ENCODE assay signal across 25 cellular contexts in the genomic region with DNA sequence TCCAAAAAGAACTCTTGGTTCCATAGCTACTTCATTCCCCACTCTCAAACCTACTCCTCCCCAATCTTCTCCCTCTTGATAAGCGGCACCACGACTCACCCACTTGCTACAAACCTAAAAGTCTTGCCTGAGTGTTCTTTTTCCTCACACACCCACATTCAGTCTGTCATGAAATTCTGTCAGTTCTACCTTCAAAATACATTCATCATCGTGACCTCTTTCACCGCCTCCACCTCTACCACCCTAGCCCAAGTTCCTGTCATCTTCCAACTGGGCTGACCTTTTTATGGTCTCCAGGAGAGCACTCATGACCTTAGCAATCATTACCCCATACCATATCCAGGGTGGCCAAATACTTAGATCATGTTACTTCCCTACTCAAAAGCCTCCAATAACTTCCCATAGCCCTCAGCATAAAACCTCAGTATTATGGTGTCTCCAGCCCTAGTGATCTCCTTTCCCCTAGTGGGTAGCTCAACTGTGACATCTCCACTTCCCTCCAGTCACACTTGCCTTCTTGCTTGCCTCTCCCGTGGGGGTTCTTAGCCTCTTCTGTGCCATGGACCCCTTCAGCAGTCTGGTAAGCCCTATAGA.
A peak's percentile ranks its signal among the peaks of the same experiment; 100 is the strongest.
DNase-seq lines count a peak whose midpoint lies in the region; ATAC-seq and TF ChIP-seq lines count a peak whose summit lies in the region.
"Had no signal": no experiment of that assay in that cellular context is flagged by ENCODE, and none has a peak within 500 bp of the region (broad histone marks: within the 10 kb centered on the region; RNA-seq: fewer than 3 reads in every experiment).

No MANE protein-coding gene starts in this region.

- no peak overlapping the region for H3K4me3 ChIP-seq in colonic mucosa
- H3K4me3 ChIP-seq: BLaER1 had no signal

- H3K4me1 Mint-ChIP-seq in activated CD4-positive, alpha-beta T cell treated with anti-CD3 and anti-CD28 coated beads for 36 hours = peaks cover 8% of the 10 kb centered on the region
- H3K4me1 Mint-ChIP-seq in central memory CD8-positive, alpha-beta T cell = peaks cover 8% of the 10 kb centered on the region
- H3K4me1 Mint-ChIP-seq in stimulated activated naive B cell treated with anti-CD40 and anti-IgM and Interleukin-4, amounts not matched to agents 10 μg/mL and 1 μg/mL and 100 μg/mL, for 72 hours = peaks cover 10 to 14% of the 10 kb centered on the region in 2 donors

- H3K27ac ChIP-seq in colonic mucosa = no peak overlapping the region
- H3K27ac ChIP-seq: 22Rv1, BLaER1, HL-60, RWPE1 had no signal

- POLR2A ChIA-PET in activated CD4-positive, alpha-beta T cell treated with anti-CD3 and anti-CD28 coated beads for 36 hours (lab: Charles Lee) = no interaction called here

- H3K36me3 Mint-ChIP-seq in activated CD4-positive, alpha-beta T cell treated with anti-CD3 and anti-CD28 coated beads for 36 hours (ENCODE audit: low read depth) = no peaks in the 10 kb centered on the region
- peaks cover 0 to 9% of the 10 kb centered on the region in 2 donors for H3K36me3 Mint-ChIP-seq in activated naive CD4-positive, alpha-beta T cell treated with anti-CD3 and anti-CD28 coated beads, Interleukin-2, amount 50 U/mL, for 72 hours
- H3K36me3 Mint-ChIP-seq in central memory CD8-positive, alpha-beta T cell (ENCODE audit: insufficient read depth) = no peaks in the 10 kb centered on the region
- peaks cover 0 to 3% of the 10 kb centered on the region in 2 donors for H3K36me3 Mint-ChIP-seq in stimulated activated naive B cell treated with anti-CD40 and anti-IgM and Interleukin-4, amounts not matched to agents 10 μg/mL and 1 μg/mL and 100 μg/mL, for 72 hours
- H3K36me3 Mint-ChIP-seq: CD4-positive, alpha-beta memory T cell had no signal

- no peaks in the 10 kb centered on the region for H3K9me3 ChIP-seq in colonic mucosa

- H3K27me3 Mint-ChIP-seq in activated CD4-positive, alpha-beta T cell treated with anti-CD3 and anti-CD28 coated beads for 36 hours = peaks cover 8% of the 10 kb centered on the region
- peaks cover 20% of the 10 kb centered on the region for H3K27me3 Mint-ChIP-seq in central memory CD8-positive, alpha-beta T cell
- H3K27me3 Mint-ChIP-seq in stimulated activated naive B cell treated with anti-CD40 and anti-IgM and Interleukin-4, amounts not matched to agents 10 μg/mL and 1 μg/mL and 100 μg/mL, for 72 hours = no peaks in the 10 kb centered on the region

- in situ Hi-C loops in GM13977 (cut with MboI; ENCODE audit: low pct_unique_long_range_greater_than_20kb, low sequenced_read_pairs, unreplicated experiment) = no loop called here

- TF ChIP-seq CTCF in GM13977 (IDR thresholded peaks at IDR 0.05; ENCODE audit: extremely low read depth, insufficient read depth, missing control alignments) (no peak), colonic mucosa (IDR thresholded peaks at IDR 0.05) (no peak)

- ATAC-seq in activated CD4-positive, alpha-beta T cell treated with anti-CD3 and anti-CD28 coated beads for 36 hours = peak; percentile 39
- peak; percentile 48 to 83 for ATAC-seq in activated naive CD4-positive, alpha-beta T cell treated with anti-CD3 and anti-CD28 coated beads, Interleukin-2, amount 50 U/mL, for 72 hours
- no peak for ATAC-seq in central memory CD8-positive, alpha-beta T cell (replicated peaks; ENCODE audit: extremely low read depth, poor library complexity, severe bottlenecking)
- peak; percentile 49 to 67 for ATAC-seq in stimulated activated naive B cell treated with anti-CD40 and anti-IgM and Interleukin-4, amounts not matched to agents 10 μg/mL and 1 μg/mL and 100 μg/mL, for 72 hours (replicated peaks)
- ATAC-seq: HepG2 had no signal

- no peak overlapping the region for H3K4me3 Mint-ChIP-seq in activated CD4-positive, alpha-beta T cell treated with anti-CD3 and anti-CD28 coated beads for 36 hours
- no peak overlapping the region for H3K4me3 Mint-ChIP-seq in central memory CD8-positive, alpha-beta T cell
- H3K4me3 Mint-ChIP-seq in stimulated activated naive B cell treated with anti-CD40 and anti-IgM and Interleukin-4, amounts not matched to agents 10 μg/mL and 1 μg/mL and 100 μg/mL, for 72 hours = no peak overlapping the region
- H3K4me3 Mint-ChIP-seq: CD4-positive, alpha-beta memory T cell had no signal

- H3K36me3 ChIP-seq in colonic mucosa = no peaks in the 10 kb centered on the region
- H3K36me3 ChIP-seq: BLaER1 had no signal

- H3K27me3 ChIP-seq in colonic mucosa = no peaks in the 10 kb centered on the region
- H3K27me3 ChIP-seq: BLaER1 had no signal

- peak overlapping the region; percentile 0 for H3K27ac Mint-ChIP-seq in activated CD4-positive, alpha-beta T cell treated with anti-CD3 and anti-CD28 coated beads for 36 hours
- no peak overlapping the region for H3K27ac Mint-ChIP-seq in activated naive CD4-positive, alpha-beta T cell treated with anti-CD3 and anti-CD28 coated beads, Interleukin-2, amount 50 U/mL, for 72 hours
- H3K27ac Mint-ChIP-seq in central memory CD8-positive, alpha-beta T cell (ENCODE audit: low read depth) = peak overlapping the region; percentile 3
- no peak overlapping the region for H3K27ac Mint-ChIP-seq in stimulated activated naive B cell treated with anti-CD40 and anti-IgM and Interleukin-4, amounts not matched to agents 10 μg/mL and 1 μg/mL and 100 μg/mL, for 72 hours

- no peak overlapping the region for H3K9ac ChIP-seq in colonic mucosa (ENCODE audit: low read depth in 2 of 2, low read length in 2 of 2)
- H3K9ac ChIP-seq: BLaER1 had no signal

- DNase-seq in activated CD4-positive, alpha-beta T cell treated with anti-CD3 and anti-CD28 coated beads for 36 hours = peak; percentile 16
- no peak for DNase-seq in activated CD4-positive, alpha-beta T cell treated with anti-CD3 and anti-CD28 coated beads for 1 hour
- no peak for DNase-seq in activated naive CD4-positive, alpha-beta T cell treated with anti-CD3 and anti-CD28 coated beads, Interleukin-2, amount 50 U/mL, for 72 hours (ENCODE audit: low spot score in 2 of 2)
- DNase-seq in activated naive CD4-positive, alpha-beta T cell treated with Interleukin-2 at 50 U/mL for 16 hours = no peak
- DNase-seq in central memory CD8-positive, alpha-beta T cell (ENCODE audit: low spot score in 2 of 2) = no peak
- no peak for DNase-seq in stimulated activated naive B cell treated with anti-CD40 and anti-IgM and Interleukin-4, amounts not matched to agents 10 μg/mL and 1 μg/mL and 100 μg/mL, for 72 hours
- DNase-seq in GM13977 (ENCODE audit: low spot score) (no peak), colonic mucosa (no peak)
- DNase-seq: ACHN; Caco-2; CD4-positive, alpha-beta memory T cell; DMS 273 treated with DMSO at 0.1 percent for 48 hours; DMS79 treated with DMSO at 0.1 percent for 48 hours; H7; KBM-7; NCI-H1092; NCI-H1436; NCI-H187 treated with DMSO at 0.1 percent for 48 hours; NCI-H510A; NCI-H748 treated with DMSO at 0.1 percent for 48 hours had no signal

- CTCF ChIA-PET in activated CD4-positive, alpha-beta T cell treated with anti-CD3 and anti-CD28 coated beads for 36 hours (lab: Charles Lee) = interaction anchor here (0.6 to 1.0 kb wide), 3 partner anchors 112 to 207 kb away, joined by 3 to 4 read pairs (median 3); no protein-coding TSS in a partner anchor

- peaks cover 8% of the 10 kb centered on the region for H3K9me3 Mint-ChIP-seq in activated CD4-positive, alpha-beta T cell treated with anti-CD3 and anti-CD28 coated beads for 36 hours (ENCODE audit: low read depth)
- peaks cover 5 to 13% of the 10 kb centered on the region in 2 donors for H3K9me3 Mint-ChIP-seq in activated naive CD4-positive, alpha-beta T cell treated with anti-CD3 and anti-CD28 coated beads, Interleukin-2, amount 50 U/mL, for 72 hours
- peaks cover 12% of the 10 kb centered on the region for H3K9me3 Mint-ChIP-seq in central memory CD8-positive, alpha-beta T cell
- H3K9me3 Mint-ChIP-seq in stimulated activated naive B cell treated with anti-CD40 and anti-IgM and Interleukin-4, amounts not matched to agents 10 μg/mL and 1 μg/mL and 100 μg/mL, for 72 hours = peaks cover 12 to 13% of the 10 kb centered on the region in 2 donors

- no peaks in the 10 kb centered on the region for H3K4me1 ChIP-seq in colonic mucosa
- H3K4me1 ChIP-seq: BLaER1 had no signal

- intact Hi-C loops in activated CD4-positive, alpha-beta T cell treated with anti-CD3 and anti-CD28 coated beads for 36 hours (cut with DNase I, micrococcal nuclease) = no loop called here
- intact Hi-C loops in colonic mucosa (cut with DNase I) = no loop called here

Comparison
In these comparisons a context has a peak if more than half of its experiments do, and no peak if none do; other contexts are left out.
1. H3K27ac Mint-ChIP-seq: peak in activated CD4-positive, alpha-beta T cell treated with anti-CD3 and anti-CD28 coated beads for 36 hours (single experiment) and central memory CD8-positive, alpha-beta T cell (single experiment); none in activated naive CD4-positive, alpha-beta T cell treated with anti-CD3 and anti-CD28 coated beads, Interleukin-2, amount 50 U/mL, for 72 hours (0 of 2) and stimulated activated naive B cell treated with anti-CD40 and anti-IgM and Interleukin-4, amounts not matched to agents 10 μg/mL and 1 μg/mL and 100 μg/mL, for 72 hours (single experiment).